Comparison of ENCODE assay signal across 26 cellular contexts in the genomic region with DNA sequence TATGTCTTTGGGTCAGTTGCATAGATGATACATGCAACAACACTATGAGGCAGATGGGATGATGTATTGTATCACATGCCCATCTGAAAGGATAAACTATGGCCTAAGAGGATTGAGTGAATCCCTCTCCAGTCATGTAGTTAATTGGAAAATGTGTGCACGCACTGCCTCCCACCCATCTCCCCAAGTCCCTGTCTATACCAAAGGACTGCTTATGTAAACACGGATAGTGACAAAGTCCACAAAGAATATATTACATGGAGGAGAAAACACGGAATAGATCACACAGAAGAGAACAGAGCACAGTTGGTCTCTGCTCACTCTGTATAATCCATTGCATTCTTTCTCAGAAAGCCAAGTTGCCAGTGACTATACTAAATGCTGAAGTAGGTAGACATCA.
"Had no signal": no experiment of that assay in that cellular context is flagged by ENCODE, and none has a peak within 500 bp of the region (broad histone marks: within the 10 kb centered on the region; RNA-seq: fewer than 3 reads in every experiment).

No MANE protein-coding gene starts in this region.

- H3K36me3 ChIP-seq: ascending aorta had no signal

- H3K27ac ChIP-seq: ascending aorta, KMS-11, SK-N-MC, VCaP had no signal

- H3K9me3 ChIP-seq: ascending aorta, body of pancreas had no signal

- H3K9ac ChIP-seq: KMS-11 had no signal

- ATAC-seq: activated CD4-positive, alpha-beta T cell treated with anti-CD3 and anti-CD28 coated beads for 36 hours; activated CD8-positive, alpha-beta T cell treated with anti-CD3 and anti-CD28 coated beads for 36 hours; activated T-cell treated with anti-CD3 and anti-CD28 coated beads, Interleukin-2, amount 50 U/mL, for 72 hours; body of pancreas; Panc1; Right ventricle myocardium inferior; T-cell had no signal

- H3K4me3 ChIP-seq: ascending aorta, body of pancreas, SK-N-MC had no signal

- H3K27me3 ChIP-seq: ascending aorta, body of pancreas had no signal

- H3K4me2 ChIP-seq: KMS-11 had no signal

- DNase-seq: activated CD4-positive, alpha-beta T cell treated with anti-CD3 and anti-CD28 coated beads for 36 hours; activated CD4-positive, alpha-beta T cell treated with anti-CD3 and anti-CD28 coated beads, Interleukin-2, amount 50 U/mL, for 1 hour; activated CD8-positive, alpha-beta memory T cell treated with anti-CD3 and anti-CD28 coated beads, Interleukin-2, amount 50 U/mL, for 4 hours; activated CD8-positive, alpha-beta T cell treated with anti-CD3 and anti-CD28 coated beads for 36 hours; activated naive CD4-positive, alpha-beta T cell treated with anti-CD3 and anti-CD28 coated beads, Interleukin-2, amount 50 U/mL, for 16 hours; activated naive CD8-positive, alpha-beta T cell treated with anti-CD3 and anti-CD28 coated beads, Interleukin-2, amount 10 ng/mL, durations not matched to agents 7 days and 5 days; activated T-cell treated with anti-CD3 and anti-CD28 coated beads, Interleukin-2, amount 50 U/mL, for 72 hours; body of pancreas; NCI-H1092; NCI-H1417 treated with DMSO at 0.1 percent for 48 hours; NCI-H1694; NCI-H2029; NCI-H2107; NCI-H510A treated with DMSO at 0.1 percent for 48 hours; NCI-H748 treated with DMSO at 0.1 percent for 48 hours; NK-92 treated with Interleukin-12 subunit alpha and Interleukin-12 subunit beta, amount 100 ng/mL, for 24 hours; OCI-M1; RPMI8226; T-cell; T-helper 2 cell had no signal
